ENCODE assay signal across 26 cellular contexts in the genomic region with DNA sequence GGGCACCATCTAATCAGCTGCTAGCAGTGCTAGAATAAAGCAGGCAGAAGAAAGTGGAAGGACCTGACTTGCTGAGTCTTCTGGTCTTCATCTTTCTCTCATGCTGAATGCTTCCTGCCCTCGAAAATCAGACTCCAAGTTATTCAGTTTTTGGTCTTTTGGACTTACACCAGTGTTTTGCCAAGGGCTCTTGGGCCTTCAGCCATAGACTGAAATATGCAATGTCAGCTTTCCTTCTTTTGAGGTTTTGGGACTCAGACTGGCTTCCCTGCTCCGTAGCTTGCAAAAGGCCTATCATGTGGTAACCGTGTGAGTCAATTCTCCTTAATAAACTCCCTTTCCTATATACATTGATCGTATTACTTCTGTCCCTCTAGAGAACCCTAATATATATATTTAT.
DNase-seq lines count a peak whose midpoint lies in the region; ATAC-seq, FAIRE-seq and TF ChIP-seq lines count a peak whose summit lies in the region.
"Had no signal": no experiment of that assay in that cellular context is flagged by ENCODE, and none has a peak within 500 bp of the region (broad histone marks: within the 10 kb centered on the region; RNA-seq: fewer than 3 reads in every experiment).

No MANE protein-coding gene starts in this region.

- H3K79me2 ChIP-seq in K562 (ENCODE audit: control insufficient read depth, insufficient read depth, low read length) (no peaks in the 10 kb centered on the region), HepG2 (ENCODE audit: insufficient read depth, low read length) (no peaks in the 10 kb centered on the region)

- intact Hi-C loops in K562 (cut with micrococcal nuclease) = no loop called here
- intact Hi-C loops in HepG2 (cut with micrococcal nuclease; ENCODE audit: unreplicated experiment) = no loop called here
- intact Hi-C loops in ascending aorta (cut with DNase I) = no loop called here

- H3K9ac ChIP-seq in K562 (ENCODE audit: insufficient read depth in 1 of 2, low read depth in 2 of 2, low read length in 2 of 2) (no peak overlapping the region), HepG2 (ENCODE audit: insufficient read depth, low read depth, low read length) (no peak overlapping the region)
- H3K9ac ChIP-seq: BLaER1 had no signal

- FAIRE-seq in A549 (lab: Jason Lieb, UNC) (no peak), K562 (lab: Jason Lieb, UNC) (no peak), HepG2 (lab: Jason Lieb, UNC) (no peak)
- FAIRE-seq: GM12878, GM12892, GM18507, GM19239 had no signal

- H3K27ac ChIP-seq in A549 (no peak overlapping the region), K562 (ENCODE audit: extremely low read depth, low read depth, low read length) (no peak overlapping the region), HepG2 (ENCODE audit: extremely low read length, insufficient read depth, low read length) (no peak overlapping the region), ascending aorta (no peak overlapping the region)
- H3K27ac ChIP-seq: 22Rv1, BLaER1 had no signal

- ATAC-seq in A549 (no peak), K562 (no peak), HepG2 (no peak), GM18907 (IDR thresholded peaks at IDR 0.05; ENCODE audit: unreplicated experiment) (no peak)
- ATAC-seq: GM12878 had no signal

- TF ChIP-seq EP300 in A549 (IDR thresholded peaks at IDR 0.05) (no peak), K562 (IDR thresholded peaks at IDR 0.05; ENCODE audit: low read length) (no peak), HepG2 (IDR thresholded peaks at IDR 0.05; ENCODE audit: low read depth in 2 of 2, low read length in 2 of 2) (no peak), HepG2 (CRISPR knock-in tag; IDR thresholded peaks at IDR 0.05; ENCODE audit: borderline replicate concordance) (no peak)

- 46% methylated on average over 4 of the region's 4 CpGs for WGBS in A549 (ENCODE audit: missing lambda C conversion rate)
- 0% methylated on average over 4 of the region's 4 CpGs for WGBS in K562 (ENCODE audit: insufficient coverage, low coverage, missing lambda C conversion rate)
- WGBS in HepG2 (ENCODE audit: low lambda C conversion rate) = 2% methylated on average over 4 of the region's 4 CpGs

- DNase-seq in A549 (ENCODE audit: low read depth in 1 of 2, low spot score in 1 of 2) = no peak
- no peak for DNase-seq in K562 (ENCODE audit: extremely low read depth in 1 of 4, low spot score in 3 of 4)
- DNase-seq in HepG2 (ENCODE audit: low spot score) = no peak
- DNase-seq in SW480 (ENCODE audit: low spot score) = no peak
- DNase-seq in ascending aorta (ENCODE audit: low spot score in 2 of 2) = no peak
- DNase-seq: ACHN; BE2C; C1 segment of cervical spinal cord; CD4-positive, alpha-beta memory T cell; CD4-positive, CD25-positive, alpha-beta regulatory T cell; CD8-positive, alpha-beta memory T cell; COR-L47; DMS 273 treated with DMSO at 0.1 percent for 48 hours; DMS153; DMS53; DMS79; DND-41; EL; GDM1 had no signal

- no peaks in the 10 kb centered on the region for H3K4me1 ChIP-seq in A549
- H3K4me1 ChIP-seq in K562 (replicated peaks in 1 of 2; ENCODE audit: control insufficient read depth in 2 of 2, insufficient read depth in 2 of 2, low read length in 2 of 2) = no peaks in the 10 kb centered on the region
- no peaks in the 10 kb centered on the region for H3K4me1 ChIP-seq in HepG2 (ENCODE audit: insufficient read depth, low read length)
- peaks cover 0 to under 1% of the 10 kb centered on the region in 2 donors for H3K4me1 ChIP-seq in ascending aorta
- H3K4me1 ChIP-seq: BE2C, BLaER1 had no signal

- TF ChIP-seq RAD21 in A549 (conservative IDR thresholded peaks at IDR 0.05 in 1 of 2, IDR thresholded peaks at IDR 0.05 in 1 of 2) (no peak), K562 (CRISPR knock-in tag; conservative IDR thresholded peaks at IDR 0.05 in 1 of 2, IDR thresholded peaks at IDR 0.05 in 1 of 2) (no peak), HepG2 (CRISPR knock-in tag; IDR thresholded peaks at IDR 0.05) (no peak)

- H3K4me3 ChIP-seq in A549 (no peak overlapping the region), K562 (no peak overlapping the region), HepG2 (replicated peaks in 1 of 3; ENCODE audit: insufficient read depth in 1 of 3, low read depth in 2 of 3, low read length in 3 of 3) (no peak overlapping the region), ascending aorta (no peak overlapping the region)
- H3K4me3 ChIP-seq: BLaER1, GM12878 had no signal

- POLR2A ChIA-PET in A549 (lab: Yijun Ruan, JAX) (no interaction called here), K562 (lab: Yijun Ruan, JAX) (no interaction called here), HepG2 (lab: Yijun Ruan, JAX) (no interaction called here)

- H3K9me3 ChIP-seq in A549 = peaks cover 9% of the 10 kb centered on the region; the same call in 1 of the 3 replicates
- no peaks in the 10 kb centered on the region for H3K9me3 ChIP-seq in K562 (replicated peaks; ENCODE audit: control insufficient read depth, insufficient read depth, low read depth, low read length)
- peaks cover 56% of the 10 kb centered on the region for H3K9me3 ChIP-seq in HepG2 (ENCODE audit: low read length)
- H3K9me3 ChIP-seq in ascending aorta = no peaks in the 10 kb centered on the region
- H3K9me3 ChIP-seq: BE2C had no signal

- H3K36me3 ChIP-seq in K562 (ENCODE audit: control insufficient read depth, insufficient read depth, low read length) = no peaks in the 10 kb centered on the region
- no peaks in the 10 kb centered on the region for H3K36me3 ChIP-seq in HepG2 (replicated peaks in 1 of 2; ENCODE audit: control insufficient read depth in 1 of 2, insufficient read depth in 2 of 2, low read length in 2 of 2)
- no peaks in the 10 kb centered on the region for H3K36me3 ChIP-seq in ascending aorta
- H3K36me3 ChIP-seq: BE2C, BLaER1 had no signal

- TF ChIP-seq CTCF in A549 (IDR thresholded peaks at IDR 0.05) = no peak
- TF ChIP-seq CTCF in K562 (IDR thresholded peaks at IDR 0.05 in 2 of 3, conservative IDR thresholded peaks at IDR 0.05 in 1 of 3; ENCODE audit: insufficient read depth in 2 of 3, low read depth in 1 of 3, low read length in 3 of 3) = no peak
- TF ChIP-seq CTCF in HepG2 (CRISPR knock-in tag; IDR thresholded peaks at IDR 0.05) = no peak
- TF ChIP-seq CTCF in ascending aorta (IDR thresholded peaks at IDR 0.05) = no peak

- H2AFZ ChIP-seq in K562 (ENCODE audit: low read depth, low read length) (no peak overlapping the region), HepG2 (ENCODE audit: low read length) (no peak overlapping the region)

- in situ Hi-C loops in K562 (cut with MboI) = no loop called here
- in situ Hi-C loops in HepG2 (cut with HindIII; ENCODE audit: extremely low pct_ligation_motif_present, low pct_unique_long_range_greater_than_20kb) = no loop called here

- H3K4me2 ChIP-seq in A549 = no peak overlapping the region
- H3K4me2 ChIP-seq in K562 (ENCODE audit: insufficient read depth, low read length) = no peak overlapping the region
- no peak overlapping the region for H3K4me2 ChIP-seq in HepG2 (ENCODE audit: low read depth, low read length)
- H3K4me2 ChIP-seq: BLaER1 had no signal

- H4K20me1 ChIP-seq in K562 (replicated peaks; ENCODE audit: control insufficient read depth, insufficient read depth, low read length) (no peaks in the 10 kb centered on the region), HepG2 (ENCODE audit: insufficient read depth, low read length) (no peaks in the 10 kb centered on the region)
- H4K20me1 ChIP-seq: BLaER1 had no signal

- no peaks in the 10 kb centered on the region for H3K9me1 ChIP-seq in K562 (ENCODE audit: control insufficient read depth, insufficient read depth, low read length)

- CTCF ChIA-PET in A549 (lab: Yijun Ruan, JAX) = no interaction called here
- CTCF ChIA-PET in K562 (lab: Yijun Ruan, JAX; ENCODE audit: low intra/inter-chr PET ratio) = no interaction called here
- CTCF ChIA-PET in HepG2 (lab: Yijun Ruan, JAX; ENCODE audit: low intra/inter-chr PET ratio, low total read pairs) = no interaction called here

- BruUV-seq in K562 (replicated peaks; lab: Mats Ljungman, UMichigan) (no TSS peak), HepG2 (replicated peaks; lab: Mats Ljungman, UMichigan) (no TSS peak)

- no peak for TF ChIP-seq POLR2A in A549 (IDR thresholded peaks at IDR 0.05; ENCODE audit: low read length)
- TF ChIP-seq POLR2A in K562 (conservative IDR thresholded peaks at IDR 0.05) = no peak
- TF ChIP-seq POLR2A in HepG2 (IDR thresholded peaks at IDR 0.05; ENCODE audit: insufficient read depth in 1 of 2, low read depth in 2 of 2, low read length in 2 of 2) = no peak

- H3K27me3 ChIP-seq in K562 (ENCODE audit: control insufficient read depth in 2 of 2, insufficient read depth in 2 of 2, low read length in 2 of 2) (no peaks in the 10 kb centered on the region), HepG2 (ENCODE audit: control insufficient read depth in 1 of 2, insufficient read depth in 2 of 2, low read length in 2 of 2) (no peaks in the 10 kb centered on the region), ascending aorta (no peaks in the 10 kb centered on the region)
- H3K27me3 ChIP-seq: BE2C, BLaER1 had no signal

TF ChIP-seq in A549, 52 proteins besides CTCF, POLR2A, EP300 and RAD21:
- no peak for TF ChIP-seq RNF2 (IDR thresholded peaks at IDR 0.05; ENCODE audit: borderline replicate concordance, low read depth)
- TF ChIP-seq MAFK (IDR thresholded peaks at IDR 0.05; ENCODE audit: partially characterized antibody) = peak; percentile 90

TF ChIP-seq in K562, 482 proteins besides CTCF, POLR2A, EP300 and RAD21 (continues in another document):
- TF ChIP-seq MAFF (IDR thresholded peaks at IDR 0.05; ENCODE audit: low read length) (peak; percentile 32), MAFK (IDR thresholded peaks at IDR 0.05; ENCODE audit: low read length) (peak; percentile 30; the same call in 1 of the 2 replicates)

TF ChIP-seq in HepG2, 621 proteins besides CTCF, POLR2A, EP300 and RAD21:
- TF ChIP-seq MAFK (conservative IDR thresholded peaks at IDR 0.05 in 1 of 2, IDR thresholded peaks at IDR 0.05 in 1 of 2; ENCODE audit: low read length in 2 of 2) (peak; percentile 82 to 92), ZNF891 (CRISPR knock-in tag; IDR thresholded peaks at IDR 0.05) (no peak), XRCC5 (optimal IDR thresholded peaks at IDR 0.05; ENCODE audit: low read length) (no peak), MAFF (IDR thresholded peaks at IDR 0.05; ENCODE audit: low read depth, low read length) (peak; percentile 80)
- TF ChIP-seq, protein P1, sequence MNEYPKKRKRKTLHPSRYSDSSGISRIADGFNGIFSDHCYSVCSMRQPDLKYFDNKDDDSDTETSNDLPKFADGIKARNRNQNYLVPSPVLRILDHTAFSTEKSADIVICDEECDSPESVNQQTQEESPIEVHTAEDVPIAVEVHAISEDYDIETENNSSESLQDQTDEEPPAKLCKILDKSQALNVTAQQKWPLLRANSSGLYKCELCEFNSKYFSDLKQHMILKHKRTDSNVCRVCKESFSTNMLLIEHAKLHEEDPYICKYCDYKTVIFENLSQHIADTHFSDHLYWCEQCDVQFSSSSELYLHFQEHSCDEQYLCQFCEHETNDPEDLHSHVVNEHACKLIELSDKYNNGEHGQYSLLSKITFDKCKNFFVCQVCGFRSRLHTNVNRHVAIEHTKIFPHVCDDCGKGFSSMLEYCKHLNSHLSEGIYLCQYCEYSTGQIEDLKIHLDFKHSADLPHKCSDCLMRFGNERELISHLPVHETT (CRISPR knock-in tag; conservative IDR thresholded peaks at IDR 0.05) = no peak
TF ChIP-seq in HepG2: peak in this region for 2.
